In the genomic region with DNA sequence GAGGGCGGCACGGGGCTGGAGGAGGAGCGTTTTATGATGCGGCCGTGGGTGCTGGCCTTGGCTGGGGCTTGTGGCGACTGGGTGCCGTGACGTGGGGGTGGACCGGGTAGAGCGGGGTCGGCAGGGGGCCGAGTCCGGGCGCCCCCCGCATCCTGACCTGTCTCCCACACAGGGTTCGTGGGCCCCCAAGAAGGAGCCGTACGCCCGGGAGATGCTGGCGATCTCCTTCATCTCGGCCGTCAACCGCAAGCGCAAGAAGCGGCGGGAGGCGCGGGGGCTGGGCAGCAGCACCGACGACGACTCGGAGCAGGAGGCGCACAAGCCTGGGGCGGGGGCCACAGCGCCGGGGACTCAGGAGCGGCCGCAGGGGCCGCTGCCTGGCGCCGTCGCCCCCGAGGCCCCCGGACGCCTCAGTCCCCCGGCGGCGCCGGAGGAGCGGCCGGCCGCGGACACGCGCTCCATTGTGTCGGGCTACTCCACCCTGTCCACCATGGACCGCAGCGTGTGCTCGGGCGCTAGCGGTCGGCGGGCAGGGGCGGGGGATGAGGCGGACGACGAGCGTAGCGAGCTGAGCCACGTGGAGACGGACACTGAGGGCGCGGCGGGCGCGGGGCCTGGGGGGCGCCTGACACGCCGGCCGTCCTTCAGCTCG, we compare ENCODE assay signal across 9 cellular contexts.
DNase-seq lines count a peak whose midpoint lies in the region; ATAC-seq and TF ChIP-seq lines count a peak whose summit lies in the region.
"Had no signal": no experiment of that assay in that cellular context is flagged by ENCODE, and none has a peak within 500 bp of the region (broad histone marks: within the 10 kb centered on the region; RNA-seq: fewer than 3 reads in every experiment).

No MANE protein-coding gene starts in this region.

- no peak; the same call in 1 of the 2 replicates for TF ChIP-seq CTCF in WTC11 (IDR thresholded peaks at IDR 0.05)
- no peak for TF ChIP-seq CTCF in heart left ventricle (IDR thresholded peaks at IDR 0.05)
- TF ChIP-seq CTCF in parathyroid adenoma (IDR thresholded peaks at IDR 0.05), result no peak

- peaks cover 36% of the 10 kb centered on the region for H3K27me3 Mint-ChIP-seq in WTC11 (ENCODE audit: low read depth)

- no peak overlapping the region for H3K9ac ChIP-seq in parathyroid adenoma

- peak overlapping the region; percentile 0 for H2AFZ ChIP-seq in parathyroid adenoma

- H3K27ac ChIP-seq in heart left ventricle, result peak overlapping the region in 3 of 12 donors; percentile 24 to 44 (median 42)
- H3K27ac ChIP-seq in parathyroid adenoma, result no peak overlapping the region
- H3K27ac ChIP-seq: ovary had no signal

- peak overlapping the region; percentile 79 for H3K4me3 Mint-ChIP-seq in WTC11

- no peak for TF ChIP-seq POLR2A in heart left ventricle (IDR thresholded peaks at IDR 0.05)

- H3K4me2 ChIP-seq in parathyroid adenoma (ENCODE audit: low read length), result peak overlapping the region; percentile 44

- H3K9me3 ChIP-seq in heart left ventricle, result no peaks in the 10 kb centered on the region
- H3K9me3 ChIP-seq in parathyroid adenoma (ENCODE audit: control insufficient read depth, low read length), result no peaks in the 10 kb centered on the region
- H3K9me3 ChIP-seq: ovary had no signal

- H3K4me1 ChIP-seq in heart left ventricle (peaks cover 0 to 30% (median 7%) of the 10 kb centered on the region in 12 donors), parathyroid adenoma (peaks cover 7% of the 10 kb centered on the region)

- intact Hi-C loops in heart left ventricle (cut with DNase I), result loop anchor here in 6 of 10 donors (5.0 to 10.0 kb wide), 4 partner anchors 75 to 157 kb away; no protein-coding TSS in a partner anchor

- ATAC-seq in WTC11 (peak; percentile 2), heart left ventricle (peak; percentile 9 to 47 (median 32)), GM21447 (IDR thresholded peaks at IDR 0.05; ENCODE audit: unreplicated experiment) (no peak), GM18907 (IDR thresholded peaks at IDR 0.05; ENCODE audit: unreplicated experiment) (no peak)

- H3K79me2 ChIP-seq in parathyroid adenoma, result no peaks in the 10 kb centered on the region

- no peak overlapping the region for H3K27ac Mint-ChIP-seq in WTC11

- H3K27me3 ChIP-seq in heart left ventricle, result peaks cover 0 to 32% (median 0%) of the 10 kb centered on the region in 9 donors
- H3K27me3 ChIP-seq in parathyroid adenoma (ENCODE audit: control insufficient read depth, insufficient read depth, low read length), result no peaks in the 10 kb centered on the region
- H3K27me3 ChIP-seq: ovary had no signal

- POLR2A ChIA-PET in WTC11 (lab: Charles Lee), result interaction anchor here (0.7 to 3.5 kb wide), 13 partner anchors 35 to 184 kb away, joined by 3 to 23 read pairs (median 3); no protein-coding TSS in a partner anchor

- 27 to 52% (median 46%) methylated on average over 42 to 81 of the region's 81 CpGs for WGBS in heart left ventricle, 4 donors

- H3K36me3 Mint-ChIP-seq in WTC11, result peaks cover 6% of the 10 kb centered on the region

- CTCF ChIA-PET in WTC11 (lab: Charles Lee), result interaction anchor here (0.6 to 7.3 kb wide), 62 partner anchors 11 to 253 kb away, joined by 3 to 74 read pairs (median 6); a partner anchor contains a TSS

- H3K4me3 ChIP-seq in heart left ventricle (peak overlapping the region in 6 of 12 donors; percentile 17 to 41 (median 32)), parathyroid adenoma (ENCODE audit: low read depth, low read length) (no peak overlapping the region)
- H3K4me3 ChIP-seq: ovary had no signal

- H3K4me1 Mint-ChIP-seq in WTC11, result peaks cover 33% of the 10 kb centered on the region

- no peaks in the 10 kb centered on the region for H3K9me3 Mint-ChIP-seq in WTC11

- peak; percentile 26 for DNase-seq in EH (ENCODE audit: low read depth)
- peak; percentile 61 for DNase-seq in WTC11 (ENCODE audit: low spot score)
- DNase-seq in heart left ventricle, result peak in 1 of 5 donors; percentile 64
- DNase-seq in cerebellar nuclear complex (lab: John Stamatoyannopoulos, UW), result no peak
- no peak for DNase-seq in DMS 273 (lab: John Stamatoyannopoulos, UW; ENCODE audit: unreplicated experiment)

- H3K36me3 ChIP-seq in heart left ventricle (peaks cover 0 to 30% (median 24%) of the 10 kb centered on the region in 9 donors), parathyroid adenoma (ENCODE audit: control insufficient read depth, insufficient read depth, low read length) (no peaks in the 10 kb centered on the region)
- H3K36me3 ChIP-seq: ovary had no signal

TF ChIP-seq in WTC11, 78 proteins besides CTCF, POLR2A, EP300 and RAD21 (continues in another document):
- TF ChIP-seq, protein P1, sequence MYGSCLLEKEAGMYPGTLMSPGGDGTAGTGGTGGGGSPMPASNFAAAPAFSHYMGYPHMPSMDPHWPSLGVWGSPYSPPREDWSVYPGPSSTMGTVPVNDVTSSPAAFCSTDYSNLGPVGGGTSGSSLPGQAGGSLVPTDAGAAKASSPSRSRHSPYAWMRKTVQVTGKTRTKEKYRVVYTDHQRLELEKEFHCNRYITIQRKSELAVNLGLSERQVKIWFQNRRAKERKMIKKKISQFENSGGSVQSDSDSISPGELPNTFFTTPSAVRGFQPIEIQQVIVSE (CRISPR knock-in tag; IDR thresholded peaks at IDR 0.05; ENCODE audit: borderline replicate concordance), result no peak
- no peak for TF ChIP-seq ZNF423 (CRISPR knock-in tag; IDR thresholded peaks at IDR 0.05)
- TF ChIP-seq, protein P2, sequence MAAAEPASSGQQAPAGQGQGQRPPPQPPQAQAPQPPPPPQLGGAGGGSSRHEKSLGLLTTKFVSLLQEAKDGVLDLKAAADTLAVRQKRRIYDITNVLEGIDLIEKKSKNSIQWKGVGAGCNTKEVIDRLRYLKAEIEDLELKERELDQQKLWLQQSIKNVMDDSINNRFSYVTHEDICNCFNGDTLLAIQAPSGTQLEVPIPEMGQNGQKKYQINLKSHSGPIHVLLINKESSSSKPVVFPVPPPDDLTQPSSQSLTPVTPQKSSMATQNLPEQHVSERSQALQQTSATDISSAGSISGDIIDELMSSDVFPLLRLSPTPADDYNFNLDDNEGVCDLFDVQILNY (CRISPR knock-in tag; IDR thresholded peaks at IDR 0.05), result peak; percentile 50; the same call in 1 of the 2 replicates
- peak; percentile 65; the same call in 1 of the 2 replicates for TF ChIP-seq MYBL2 (CRISPR knock-in tag; IDR thresholded peaks at IDR 0.05)
- TF ChIP-seq ZBTB21 (CRISPR knock-in tag; IDR thresholded peaks at IDR 0.05; ENCODE audit: borderline replicate concordance), result peak; percentile 30; the same call in 1 of the 2 replicates
- peak; percentile 59; the same call in 1 of the 2 replicates for TF ChIP-seq FOXP1 (CRISPR knock-in tag; IDR thresholded peaks at IDR 0.05; ENCODE audit: borderline replicate concordance)
- TF ChIP-seq MXD4 (CRISPR knock-in tag; IDR thresholded peaks at IDR 0.05; ENCODE audit: borderline replicate concordance), result no peak
- TF ChIP-seq ESRRA (CRISPR knock-in tag; IDR thresholded peaks at IDR 0.05; ENCODE audit: borderline replicate concordance), result 0 out of 2 replicates have a peak, but pooled peaks have one; percentile 56
- TF ChIP-seq ATF1 (CRISPR knock-in tag; IDR thresholded peaks at IDR 0.05), result no peak
- TF ChIP-seq, protein P3, sequence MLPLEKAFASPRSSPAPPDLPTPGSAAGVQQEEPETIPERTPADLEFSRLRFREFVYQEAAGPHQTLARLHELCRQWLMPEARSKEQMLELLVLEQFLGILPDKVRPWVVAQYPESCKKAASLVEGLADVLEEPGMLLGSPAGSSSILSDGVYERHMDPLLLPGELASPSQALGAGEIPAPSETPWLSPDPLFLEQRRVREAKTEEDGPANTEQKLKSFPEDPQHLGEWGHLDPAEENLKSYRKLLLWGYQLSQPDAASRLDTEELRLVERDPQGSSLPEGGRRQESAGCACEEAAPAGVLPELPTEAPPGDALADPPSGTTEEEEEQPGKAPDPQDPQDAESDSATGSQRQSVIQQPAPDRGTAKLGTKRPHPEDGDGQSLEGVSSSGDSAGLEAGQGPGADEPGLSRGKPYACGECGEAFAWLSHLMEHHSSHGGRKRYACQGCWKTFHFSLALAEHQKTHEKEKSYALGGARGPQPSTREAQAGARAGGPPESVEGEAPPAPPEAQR (CRISPR knock-in tag; IDR thresholded peaks at IDR 0.05), result no peak
- no peak for TF ChIP-seq CBFB (CRISPR knock-in tag; IDR thresholded peaks at IDR 0.05; ENCODE audit: low read depth)
- TF ChIP-seq, protein P4, sequence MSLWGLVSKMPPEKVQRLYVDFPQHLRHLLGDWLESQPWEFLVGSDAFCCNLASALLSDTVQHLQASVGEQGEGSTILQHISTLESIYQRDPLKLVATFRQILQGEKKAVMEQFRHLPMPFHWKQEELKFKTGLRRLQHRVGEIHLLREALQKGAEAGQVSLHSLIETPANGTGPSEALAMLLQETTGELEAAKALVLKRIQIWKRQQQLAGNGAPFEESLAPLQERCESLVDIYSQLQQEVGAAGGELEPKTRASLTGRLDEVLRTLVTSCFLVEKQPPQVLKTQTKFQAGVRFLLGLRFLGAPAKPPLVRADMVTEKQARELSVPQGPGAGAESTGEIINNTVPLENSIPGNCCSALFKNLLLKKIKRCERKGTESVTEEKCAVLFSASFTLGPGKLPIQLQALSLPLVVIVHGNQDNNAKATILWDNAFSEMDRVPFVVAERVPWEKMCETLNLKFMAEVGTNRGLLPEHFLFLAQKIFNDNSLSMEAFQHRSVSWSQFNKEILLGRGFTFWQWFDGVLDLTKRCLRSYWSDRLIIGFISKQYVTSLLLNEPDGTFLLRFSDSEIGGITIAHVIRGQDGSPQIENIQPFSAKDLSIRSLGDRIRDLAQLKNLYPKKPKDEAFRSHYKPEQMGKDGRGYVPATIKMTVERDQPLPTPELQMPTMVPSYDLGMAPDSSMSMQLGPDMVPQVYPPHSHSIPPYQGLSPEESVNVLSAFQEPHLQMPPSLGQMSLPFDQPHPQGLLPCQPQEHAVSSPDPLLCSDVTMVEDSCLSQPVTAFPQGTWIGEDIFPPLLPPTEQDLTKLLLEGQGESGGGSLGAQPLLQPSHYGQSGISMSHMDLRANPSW (CRISPR knock-in tag; conservative IDR thresholded peaks at IDR 0.05; ENCODE audit: low read depth), result no peak
- TF ChIP-seq RORB (CRISPR knock-in tag; IDR thresholded peaks at IDR 0.05), result no peak
- TF ChIP-seq SMAD3 (CRISPR knock-in tag; IDR thresholded peaks at IDR 0.05; ENCODE audit: borderline replicate concordance), result no peak
- TF ChIP-seq CREB1 (CRISPR knock-in tag; IDR thresholded peaks at IDR 0.05), result 0 out of 2 replicates have a peak, but pooled peaks have one; percentile 54
- TF ChIP-seq, protein P5, sequence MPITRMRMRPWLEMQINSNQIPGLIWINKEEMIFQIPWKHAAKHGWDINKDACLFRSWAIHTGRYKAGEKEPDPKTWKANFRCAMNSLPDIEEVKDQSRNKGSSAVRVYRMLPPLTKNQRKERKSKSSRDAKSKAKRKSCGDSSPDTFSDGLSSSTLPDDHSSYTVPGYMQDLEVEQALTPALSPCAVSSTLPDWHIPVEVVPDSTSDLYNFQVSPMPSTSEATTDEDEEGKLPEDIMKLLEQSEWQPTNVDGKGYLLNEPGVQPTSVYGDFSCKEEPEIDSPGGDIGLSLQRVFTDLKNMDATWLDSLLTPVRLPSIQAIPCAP (CRISPR knock-in tag; IDR thresholded peaks at IDR 0.05), result 0 out of 2 replicates have a peak, but pooled peaks have one; percentile 41
- no peak for TF ChIP-seq ZNF121 (CRISPR knock-in tag; IDR thresholded peaks at IDR 0.05)

Comparison
In these comparisons a context has a peak if more than half of its experiments do, and no peak if none do; other contexts are left out.
1. DNase-seq: peak in EH (single experiment) and WTC11 (single experiment); none in cerebellar nuclear complex (0 of 2) and DMS 273 (single experiment).
2. ATAC-seq: peak in WTC11 (single experiment) and heart left ventricle (4 of 4); none in GM21447 (single experiment) and GM18907 (single experiment).